12 cellular contexts compared by ENCODE assay signal in the genomic region with DNA sequence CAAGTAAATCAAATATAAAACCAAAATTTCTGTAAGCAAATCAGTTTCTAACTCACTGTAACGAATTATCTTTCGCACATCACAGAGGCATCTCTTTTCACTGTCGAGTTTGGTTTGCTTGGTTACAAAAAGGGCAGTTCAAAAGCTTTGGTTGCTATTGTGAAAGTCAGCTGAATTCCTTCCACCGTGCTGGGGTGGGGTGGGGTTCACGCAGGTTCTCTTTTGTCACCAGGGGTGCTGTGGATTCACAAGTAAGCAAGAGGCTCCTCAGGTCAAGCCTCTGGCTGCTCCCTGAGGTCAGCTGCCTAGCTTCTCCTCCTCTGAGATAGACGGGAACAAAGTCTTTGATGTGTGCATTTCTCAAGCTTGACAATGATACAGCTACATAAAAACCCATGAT. TPM values are rescaled to one million over a fixed set of nuclear protein-coding genes. Genes with fewer than 3 reads are reported as not detected.
DNase-seq lines count a peak whose midpoint lies in the region; ATAC-seq and TF ChIP-seq lines count a peak whose summit lies in the region.
"Had no signal": no experiment of that assay in that cellular context is flagged by ENCODE, and none has a peak within 500 bp of the region (broad histone marks: within the 10 kb centered on the region; RNA-seq: fewer than 3 reads in every experiment).

No MANE protein-coding gene starts in this region.

- H3K4me1 Mint-ChIP-seq in GM23338, result peaks cover 20% of the 10 kb centered on the region
- H3K4me1 Mint-ChIP-seq in activated T-cell treated with anti-CD3 and anti-CD28 coated beads, Interleukin-2, amount 50 U/mL, for 24 hours (ENCODE audit: low read depth), result peaks cover 2% of the 10 kb centered on the region
- H3K4me1 Mint-ChIP-seq in activated T-helper 17 cell treated with anti-CD3 and anti-CD28 coated beads, Interleukin-2, amount 50 U/mL, for 72 hours, result no peaks in the 10 kb centered on the region
- H3K4me1 Mint-ChIP-seq: activated CD8-positive, alpha-beta memory T cell treated with anti-CD3 and anti-CD28 coated beads, Interleukin-2, amount 10 ng/mL, durations not matched to agents 7 days and 5 days had no signal

- H3K27me3 ChIP-seq in GM23338 (ENCODE audit: insufficient read depth) (no peaks in the 10 kb centered on the region), adrenal gland (no peaks in the 10 kb centered on the region), skeletal muscle tissue (ENCODE audit: control insufficient read depth in 3 of 3, insufficient read depth in 3 of 3, low read length in 3 of 3) (no peaks in the 10 kb centered on the region)

- H3K9me3 ChIP-seq in adrenal gland (replicated peaks in 1 of 3) (no peaks in the 10 kb centered on the region), skeletal muscle tissue (ENCODE audit: control insufficient read depth in 3 of 3, low read length in 3 of 3) (no peaks in the 10 kb centered on the region)

- intact Hi-C loops in adrenal gland (cut with DNase I), result no loop called here

- H3K4me1 ChIP-seq in GM23338 (ENCODE audit: insufficient read depth) (peaks cover 19% of the 10 kb centered on the region), adrenal gland (replicated peaks in 1 of 2) (peaks cover 20 to 32% of the 10 kb centered on the region in 2 donors), skeletal muscle tissue (ENCODE audit: control insufficient read depth in 3 of 3, insufficient read depth in 3 of 3, low read length in 3 of 3) (peaks cover 30 to 36% (median 35%) of the 10 kb centered on the region in 3 donors)

- no peaks in the 10 kb centered on the region for H3F3A ChIP-seq in GM23338 (replicated peaks; ENCODE audit: low read depth)

- peak; percentile 46 for DNase-seq in GM23338 (ENCODE audit: low spot score)
- DNase-seq in adrenal gland, result peak in 1 of 7 donors; percentile 49
- peak; percentile 31 for DNase-seq in iPS-NIHi7 (ENCODE audit: extremely low spot score)
- no peak for DNase-seq in activated T-cell treated with anti-CD3 and anti-CD28 coated beads, Interleukin-2, amount 50 U/mL, for 24 hours
- DNase-seq: activated CD8-positive, alpha-beta memory T cell treated with anti-CD3 and anti-CD28 coated beads, Interleukin-2, amount 10 ng/mL, durations not matched to agents 7 days and 5 days; NCI-H146; stimulated activated CD4-positive, alpha-beta T cell treated with anti-CD3 and anti-CD28 coated beads, Interleukin-12 subunit alpha, Interleukin-12 subunit beta, amount 100 ng/mL, for 4 hours had no signal

- TF ChIP-seq CTCF in GM23338 (conservative IDR thresholded peaks at IDR 0.05; ENCODE audit: low read depth in 2 of 2) (no peak), adrenal gland (IDR thresholded peaks at IDR 0.05) (no peak)

- ATAC-seq in GM23338 (peak; percentile 70), HG03460 (IDR thresholded peaks at IDR 0.05; ENCODE audit: unreplicated experiment) (no peak), HG03045 (IDR thresholded peaks at IDR 0.05; ENCODE audit: unreplicated experiment) (no peak)
- ATAC-seq in activated T-helper 17 cell treated with anti-CD3 and anti-CD28 coated beads, Interleukin-2, amount 50 U/mL, for 72 hours (replicated peaks), result no peak
- ATAC-seq: activated CD8-positive, alpha-beta memory T cell treated with anti-CD3 and anti-CD28 coated beads, Interleukin-2, amount 10 ng/mL, durations not matched to agents 7 days and 5 days had no signal

- no peak overlapping the region for H3K4me3 Mint-ChIP-seq in GM23338
- H3K4me3 Mint-ChIP-seq in activated T-cell treated with anti-CD3 and anti-CD28 coated beads, Interleukin-2, amount 50 U/mL, for 24 hours, result no peak overlapping the region
- H3K4me3 Mint-ChIP-seq in activated T-helper 17 cell treated with anti-CD3 and anti-CD28 coated beads, Interleukin-2, amount 50 U/mL, for 72 hours, result no peak overlapping the region
- H3K4me3 Mint-ChIP-seq: activated CD8-positive, alpha-beta memory T cell treated with anti-CD3 and anti-CD28 coated beads, Interleukin-2, amount 10 ng/mL, durations not matched to agents 7 days and 5 days had no signal

- WGBS in adrenal gland, 4 donors, result 63 to 74% (median 67%) methylated on average over 6 of the region's 6 CpGs

- H3K36me3 Mint-ChIP-seq in GM23338 (ENCODE audit: low read depth), result no peaks in the 10 kb centered on the region
- no peaks in the 10 kb centered on the region for H3K36me3 Mint-ChIP-seq in activated T-cell treated with anti-CD3 and anti-CD28 coated beads, Interleukin-2, amount 50 U/mL, for 24 hours (ENCODE audit: low read depth)
- no peaks in the 10 kb centered on the region for H3K36me3 Mint-ChIP-seq in activated T-helper 17 cell treated with anti-CD3 and anti-CD28 coated beads, Interleukin-2, amount 50 U/mL, for 72 hours (ENCODE audit: low read depth)
- H3K36me3 Mint-ChIP-seq: activated CD8-positive, alpha-beta memory T cell treated with anti-CD3 and anti-CD28 coated beads, Interleukin-2, amount 10 ng/mL, durations not matched to agents 7 days and 5 days had no signal

- H4K20me1 ChIP-seq in GM23338 (replicated peaks; ENCODE audit: insufficient read depth), result no peaks in the 10 kb centered on the region

- peak overlapping the region; percentile 85 for H3K27ac Mint-ChIP-seq in GM23338
- no peak overlapping the region for H3K27ac Mint-ChIP-seq in activated T-cell treated with anti-CD3 and anti-CD28 coated beads, Interleukin-2, amount 50 U/mL, for 24 hours
- no peak overlapping the region for H3K27ac Mint-ChIP-seq in activated T-helper 17 cell treated with anti-CD3 and anti-CD28 coated beads, Interleukin-2, amount 50 U/mL, for 72 hours
- H3K27ac Mint-ChIP-seq: activated CD8-positive, alpha-beta memory T cell treated with anti-CD3 and anti-CD28 coated beads, Interleukin-2, amount 10 ng/mL, durations not matched to agents 7 days and 5 days had no signal

- no peaks in the 10 kb centered on the region for H3K9me3 Mint-ChIP-seq in GM23338
- H3K9me3 Mint-ChIP-seq in activated T-cell treated with anti-CD3 and anti-CD28 coated beads, Interleukin-2, amount 50 U/mL, for 24 hours, result no peaks in the 10 kb centered on the region
- H3K9me3 Mint-ChIP-seq in activated T-helper 17 cell treated with anti-CD3 and anti-CD28 coated beads, Interleukin-2, amount 50 U/mL, for 72 hours, result no peaks in the 10 kb centered on the region

- H3K27ac ChIP-seq in GM23338 (ENCODE audit: low read depth) (peak overlapping the region; percentile 39; the same call in 1 of the 2 replicates), adrenal gland (peak overlapping the region in 4 of 5 donors; percentile 49 to 87 (median 84)), skeletal muscle tissue (ENCODE audit: low read depth, low read length) (peak overlapping the region; percentile 57)
- H3K27ac ChIP-seq: SK-N-MC had no signal

- H3K27me3 Mint-ChIP-seq in GM23338 (ENCODE audit: insufficient read depth, low read depth, poor library complexity), result peaks cover 4% of the 10 kb centered on the region
- H3K27me3 Mint-ChIP-seq in activated T-cell treated with anti-CD3 and anti-CD28 coated beads, Interleukin-2, amount 50 U/mL, for 24 hours, result peaks cover 63% of the 10 kb centered on the region
- peaks cover 37% of the 10 kb centered on the region for H3K27me3 Mint-ChIP-seq in activated T-helper 17 cell treated with anti-CD3 and anti-CD28 coated beads, Interleukin-2, amount 50 U/mL, for 72 hours

- H2AFZ ChIP-seq in GM23338, result no peak overlapping the region

- H3K9me2 ChIP-seq in GM23338 (ENCODE audit: insufficient read depth), result no peaks in the 10 kb centered on the region

- H3K79me2 ChIP-seq in GM23338 (replicated peaks; ENCODE audit: insufficient read depth), result no peaks in the 10 kb centered on the region

- peak overlapping the region; percentile 11 to 67 (median 51) for H3K9ac ChIP-seq in skeletal muscle tissue (ENCODE audit: low read depth in 1 of 3, low read length in 3 of 3)

- no peak overlapping the region for H3K4me3 ChIP-seq in GM23338
- no peak overlapping the region for H3K4me3 ChIP-seq in adrenal gland
- peak overlapping the region in 2 of 3 donors; percentile 15 to 48 for H3K4me3 ChIP-seq in skeletal muscle tissue (ENCODE audit: low read length in 3 of 3)

- no peak for TF ChIP-seq POLR2A in adrenal gland (IDR thresholded peaks at IDR 0.05)

- H3K36me3 ChIP-seq in GM23338 (ENCODE audit: insufficient read depth) (no peaks in the 10 kb centered on the region), adrenal gland (replicated peaks in 1 of 2) (no peaks in the 10 kb centered on the region), skeletal muscle tissue (ENCODE audit: control insufficient read depth in 3 of 3, insufficient read depth in 3 of 3, low read length in 3 of 3) (no peaks in the 10 kb centered on the region)

- H3K4me2 ChIP-seq in GM23338, result no peak overlapping the region

RNA-seq across cellular contexts. Expression of gene EGFR, which starts 47.7 kb away (rescaled TPM):
- 4.5 TPM in 2 replicates for total RNA-seq in GM23338 (2014; rRNA removed; shearing (Covaris generic))
- 1.5 and 1.9 TPM in 2 replicates for polyA plus RNA-seq in GM23338 (2016; fragmentation: Nextera tagmentation; extraction: Ambion mirVana)
- total RNA-seq in adrenal gland, result 100 to 1,000 TPM in 1 of 8 donors, 10 to 100 TPM in 7; 26.7 to 111 (median 92.4) TPM
- polyA plus RNA-seq in adrenal gland, result 10 to 100 TPM in 1 of 3 donors, 1 to 10 TPM in 2; 7.0 to 14.9 (median 9.6) TPM
- 17.7 TPM for total RNA-seq in skeletal muscle tissue
- under 1 TPM in 1 of 2 donors, not detected in 1; 0.02 TPM for total RNA-seq in activated T-helper 17 cell treated with anti-CD3 and anti-CD28 coated beads, Interleukin-2, amount 50 U/mL, for 72 hours
- total RNA-seq: activated CD8-positive, alpha-beta memory T cell treated with anti-CD3 and anti-CD28 coated beads, Interleukin-2, amount 10 ng/mL, durations not matched to agents 7 days and 5 days had no signal

Comparison
In these comparisons a context has a peak if more than half of its experiments do, and no peak if none do; other contexts are left out.
1. H3K4me3 ChIP-seq: peak in skeletal muscle tissue (2 of 3); none in GM23338 (single experiment) and adrenal gland (0 of 4).
2. Peak in every context shown above with its lines, with median percentiles within 50 percentile points of each other: H3K27ac ChIP-seq.